ENCODE assay signal across 8 cellular contexts in genomic region chr15:28738590-28739292, GRCh38. TPM values are rescaled to one million over a fixed set of nuclear protein-coding genes. Genes with fewer than 3 reads are reported as not detected.
A peak's percentile ranks its signal among the peaks of the same experiment; 100 is the strongest.
DNase-seq lines count a peak whose midpoint lies in the region; ATAC-seq, FAIRE-seq and TF ChIP-seq lines count a peak whose summit lies in the region.
"Not testable (repeated sequence)": the region's sequence is repeated elsewhere in the genome, so short reads cannot be mapped to it uniquely, and the experiment has no call there.

No MANE protein-coding gene starts in this region.

- not testable (repeated sequence) for H3K36me3 ChIP-seq in RWPE2 (ENCODE audit: low read depth); stomach

- H3K9me3 ChIP-seq in CD4-positive, alpha-beta T cell (ENCODE audit: control insufficient read depth, low read length); RWPE2 (ENCODE audit: severe bottlenecking); stomach: not testable (repeated sequence)

- H3K27me3 Mint-ChIP-seq in CD4-positive, alpha-beta T cell; activated naive CD4-positive, alpha-beta T cell treated with anti-CD3 and anti-CD28 coated beads, Interleukin-2, amount 10 ng/mL, durations not matched to agents 7 days and 5 days; naive thymus-derived CD8-positive, alpha-beta T cell: not testable (repeated sequence)

- peaks cover 21% of the 10 kb centered on the region for H3K4me1 Mint-ChIP-seq in CD4-positive, alpha-beta T cell (ENCODE audit: low read depth)
- peaks cover 15% of the 10 kb centered on the region for H3K4me1 Mint-ChIP-seq in activated naive CD4-positive, alpha-beta T cell treated with anti-CD3 and anti-CD28 coated beads, Interleukin-2, amount 10 ng/mL, durations not matched to agents 7 days and 5 days
- peaks cover 6 to 19% (median 12%) of the 10 kb centered on the region in 4 donors for H3K4me1 Mint-ChIP-seq in naive thymus-derived CD8-positive, alpha-beta T cell

- not testable (repeated sequence) for H3K4me1 ChIP-seq in RWPE2 (ENCODE audit: insufficient read depth, poor library complexity, severe bottlenecking); stomach

- H3K4me3 Mint-ChIP-seq in CD4-positive, alpha-beta T cell, result peak overlapping the region; percentile 79
- H3K4me3 Mint-ChIP-seq in activated naive CD4-positive, alpha-beta T cell treated with anti-CD3 and anti-CD28 coated beads, Interleukin-2, amount 10 ng/mL, durations not matched to agents 7 days and 5 days, result peak overlapping the region; percentile 77
- peak overlapping the region; percentile 86 to 97 (median 94) for H3K4me3 Mint-ChIP-seq in naive thymus-derived CD8-positive, alpha-beta T cell

- peak; percentile 78 for FAIRE-seq in endometrium (lab: Jason Lieb, UNC)

- not testable (repeated sequence) for H3K27me3 ChIP-seq in CD4-positive, alpha-beta T cell (ENCODE audit: control insufficient read depth, insufficient read depth, low read length); RWPE2 (ENCODE audit: insufficient read depth, poor library complexity, severe bottlenecking); stomach

- not testable (repeated sequence) for H3K9me3 Mint-ChIP-seq in CD4-positive, alpha-beta T cell; activated naive CD4-positive, alpha-beta T cell treated with anti-CD3 and anti-CD28 coated beads, Interleukin-2, amount 10 ng/mL, durations not matched to agents 7 days and 5 days; naive thymus-derived CD8-positive, alpha-beta T cell

- TF ChIP-seq POLR2A in stomach (IDR thresholded peaks at IDR 0.05), result not testable (repeated sequence)

- not testable (repeated sequence) for TF ChIP-seq CTCF in CD4-positive, alpha-beta T cell (IDR thresholded peaks at IDR 0.05); RWPE2 (IDR thresholded peaks at IDR 0.05; ENCODE audit: poor library complexity, severe bottlenecking); stomach (IDR thresholded peaks at IDR 0.05)

- WGBS in stomach, 5 donors, result 15 to 38% (median 30%) methylated on average over 6 to 9 of the region's 9 CpGs

- DNase-seq in CD4-positive, alpha-beta T cell, result peak in 1 of 10 experiments; percentile 13
- DNase-seq in RWPE2 (ENCODE audit: low spot score); stomach: not testable (repeated sequence)
- peak; percentile 52 for DNase-seq in activated naive CD4-positive, alpha-beta T cell treated with anti-CD3 and anti-CD28 coated beads, Interleukin-2, amount 10 ng/mL, durations not matched to agents 7 days and 5 days
- peak in 7 of 10 donors; percentile 26 to 77 (median 58) for DNase-seq in naive thymus-derived CD8-positive, alpha-beta T cell

- CTCF ChIA-PET in CD4-positive, alpha-beta T cell (lab: Charles Lee); activated naive CD4-positive, alpha-beta T cell treated with anti-CD3 and anti-CD28 coated beads, Interleukin-2, amount 10 ng/mL, durations not matched to agents 7 days and 5 days (lab: Charles Lee): not testable (repeated sequence)

- not testable (repeated sequence) for H3K36me3 Mint-ChIP-seq in CD4-positive, alpha-beta T cell (ENCODE audit: low read depth); activated naive CD4-positive, alpha-beta T cell treated with anti-CD3 and anti-CD28 coated beads, Interleukin-2, amount 10 ng/mL, durations not matched to agents 7 days and 5 days; naive thymus-derived CD8-positive, alpha-beta T cell

- peak; percentile 37 for ATAC-seq in CD4-positive, alpha-beta T cell (ENCODE audit: poor library complexity)
- ATAC-seq in GM21717 (IDR thresholded peaks at IDR 0.05; ENCODE audit: unreplicated experiment) (peak; percentile 69), HG03159 (IDR thresholded peaks at IDR 0.05; ENCODE audit: unreplicated experiment) (peak; percentile 50)
- ATAC-seq in RWPE2 (ENCODE audit: low read depth), result not testable (repeated sequence)
- ATAC-seq in naive thymus-derived CD8-positive, alpha-beta T cell, result peak; percentile 36 to 42

- TF ChIP-seq EP300 in stomach (IDR thresholded peaks at IDR 0.05), result not testable (repeated sequence)

- H3K4me3 ChIP-seq in RWPE2 (ENCODE audit: severe bottlenecking), result peak overlapping the region; percentile 9
- H3K4me3 ChIP-seq in stomach, result peak overlapping the region; percentile 29 to 51 (median 44)

- intact Hi-C loops in CD4-positive, alpha-beta T cell (cut with DNase I, micrococcal nuclease); stomach (cut with DNase I; ENCODE audit: low total_unique reads): not testable (repeated sequence)

- peak overlapping the region; percentile 50 for H3K27ac ChIP-seq in CD4-positive, alpha-beta T cell (ENCODE audit: low read depth, low read length)
- not testable (repeated sequence) for H3K27ac ChIP-seq in RWPE2 (ENCODE audit: poor library complexity, severe bottlenecking)
- peak overlapping the region in 4 of 5 donors; percentile 38 to 70 (median 50) for H3K27ac ChIP-seq in stomach

- POLR2A ChIA-PET in CD4-positive, alpha-beta T cell (lab: Charles Lee); naive thymus-derived CD8-positive, alpha-beta T cell (lab: Charles Lee): not testable (repeated sequence)

- peak overlapping the region; percentile 88 for H3K27ac Mint-ChIP-seq in CD4-positive, alpha-beta T cell
- peak overlapping the region; percentile 94 for H3K27ac Mint-ChIP-seq in activated naive CD4-positive, alpha-beta T cell treated with anti-CD3 and anti-CD28 coated beads, Interleukin-2, amount 10 ng/mL, durations not matched to agents 7 days and 5 days
- H3K27ac Mint-ChIP-seq in naive thymus-derived CD8-positive, alpha-beta T cell, result peak overlapping the region; percentile 88 to 99 (median 96)

RNA-seq across cellular contexts. Expression of gene GOLGA8M, which starts 26.5 kb away (rescaled TPM):
- 1 to 10 TPM; 1.9 to 2.8 TPM for total RNA-seq in CD4-positive, alpha-beta T cell
- total RNA-seq in naive thymus-derived CD8-positive, alpha-beta T cell, result 10 to 100 TPM in 1 of 2 experiments, 1 to 10 TPM in 1; 8.3 to 10.3 TPM
- not detected for polyA plus RNA-seq in naive thymus-derived CD8-positive, alpha-beta T cell
- total RNA-seq in stomach, result not detected
- not detected for polyA plus RNA-seq in stomach
